Comparison of ENCODE assay signal across 1 cellular context in genomic region chr7:126083014-126083413, GRCh38.
TF ChIP-seq lines count a peak whose summit lies in the region.

No MANE protein-coding gene starts in this region.

TF ChIP-seq in HEK293, 187 proteins besides CTCF, POLR2A, EP300 and RAD21:
- TF ChIP-seq PRDM2 (tag by site-specific recombination; IDR thresholded peaks at IDR 0.05; ENCODE audit: borderline replicate concordance) (no peak), ATF2 (tag by site-specific recombination; IDR thresholded peaks at IDR 0.05; ENCODE audit: low read depth) (peak; percentile 61; the same call in 1 of the 2 replicates), ZBTB7A (tag by site-specific recombination; IDR thresholded peaks at IDR 0.05; ENCODE audit: low read depth) (no peak)
